Comparison of ENCODE assay signal across 8 cellular contexts in the genomic region with DNA sequence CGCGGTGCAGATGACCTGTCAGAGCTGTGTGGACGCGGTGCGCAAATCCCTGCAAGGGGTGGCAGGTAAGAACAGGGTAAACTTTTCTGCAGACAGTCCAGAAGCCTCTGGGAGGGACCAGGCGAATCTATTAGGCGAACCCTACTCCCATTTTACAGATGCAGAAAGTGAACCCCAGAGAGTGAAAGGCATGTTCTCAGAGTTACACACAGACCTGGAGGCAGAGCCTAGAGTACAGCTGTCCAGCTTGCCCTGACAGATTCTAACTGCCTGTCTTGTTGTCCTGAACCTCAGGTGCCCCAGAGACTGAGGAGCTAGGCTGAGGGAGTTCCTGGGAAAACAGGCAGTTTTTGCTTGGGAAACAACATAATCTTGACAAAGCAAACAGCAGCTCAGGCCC. TPM values are rescaled to one million over a fixed set of nuclear protein-coding genes. Genes with fewer than 3 reads are reported as not detected.
A peak's percentile ranks its signal among the peaks of the same experiment; 100 is the strongest.
DNase-seq lines count a peak whose midpoint lies in the region; ATAC-seq, FAIRE-seq and TF ChIP-seq lines count a peak whose summit lies in the region.

No MANE protein-coding gene starts in this region.

- H3K9me3 Mint-ChIP-seq in Caco-2 (ENCODE audit: unreplicated experiment), result no peaks in the 10 kb centered on the region

- peak overlapping the region; percentile 90 for H3K27ac Mint-ChIP-seq in Caco-2 (ENCODE audit: unreplicated experiment)

- H3K36me3 ChIP-seq in Caco-2 (ENCODE audit: control insufficient read depth, insufficient read depth, low read length) (no peaks in the 10 kb centered on the region; the same call in 1 of the 2 replicates), OCI-LY7 (ENCODE audit: insufficient read depth, low read length) (no peaks in the 10 kb centered on the region), esophagus (ENCODE audit: control insufficient read depth in 2 of 2, insufficient read depth in 2 of 2, low read length in 1 of 2) (no peaks in the 10 kb centered on the region), pancreas (no peaks in the 10 kb centered on the region)

- H3K36me3 Mint-ChIP-seq in Caco-2 (ENCODE audit: insufficient read depth, unreplicated experiment), result peaks cover 20% of the 10 kb centered on the region

- H3K4me1 ChIP-seq in Caco-2 (peaks cover 23% of the 10 kb centered on the region), OCI-LY7 (ENCODE audit: insufficient read depth, low read length, poor library complexity, severe bottlenecking) (peaks cover 29% of the 10 kb centered on the region), esophagus (ENCODE audit: control insufficient read depth in 2 of 2, insufficient read depth in 2 of 2, low read length in 1 of 2) (peaks cover 2 to 21% of the 10 kb centered on the region in 2 donors), pancreas (peaks cover 0 to 11% (median 4%) of the 10 kb centered on the region in 3 donors)

- CTCF ChIA-PET in Caco-2 (lab: Charles Lee), result interaction anchor here (0.5 to 0.9 kb wide), 4 partner anchors 37 to 127 kb away, joined by 3 to 7 read pairs (median 4); a partner anchor contains a TSS
- CTCF ChIA-PET in OCI-LY7 (lab: Charles Lee; ENCODE audit: unreplicated experiment), result interaction anchor here (0.9 kb wide), 1 partner anchor 24 kb away, joined by 6 read pairs; no protein-coding TSS in a partner anchor

- 59 to 61% methylated on average over 7 of the region's 7 CpGs for WGBS in esophagus, 2 donors
- 45 to 50% methylated on average over 7 of the region's 7 CpGs for WGBS in pancreas, 2 donors

- H3K9me2 ChIP-seq in OCI-LY7 (ENCODE audit: insufficient read depth, low read length), result no peaks in the 10 kb centered on the region

- H3K27ac ChIP-seq in OCI-LY7 (ENCODE audit: low read depth, low read length, poor library complexity, severe bottlenecking) (no peak overlapping the region), esophagus (ENCODE audit: low read depth in 2 of 2, low read length in 1 of 2) (peak overlapping the region in 1 of 2 donors; percentile 85), pancreas (no peak overlapping the region)

- peak in 2 of 4 donors; percentile 3 to 4 for ATAC-seq in pancreas
- no peak for ATAC-seq in HG02623 (IDR thresholded peaks at IDR 0.05; ENCODE audit: unreplicated experiment)

- no peaks in the 10 kb centered on the region for H3K27me3 Mint-ChIP-seq in Caco-2 (ENCODE audit: insufficient read depth, unreplicated experiment)

- intact Hi-C loops in Caco-2 (cut with micrococcal nuclease; ENCODE audit: unreplicated experiment) (loop anchor here (1.0 to 5.0 kb wide), 4 partner anchors 23 to 85 kb away; a partner anchor contains a TSS), OCI-LY7 (cut with micrococcal nuclease; ENCODE audit: unreplicated experiment) (loop anchor here (2.0 to 5.0 kb wide), 2 partner anchors 23 to 84 kb away; a partner anchor contains a TSS), pancreas (cut with DNase I) (no loop called here)

- no peaks in the 10 kb centered on the region; the same call in 1 of the 2 replicates for H3K9me3 ChIP-seq in Caco-2
- H3K9me3 ChIP-seq in OCI-LY7 (ENCODE audit: low read length), result no peaks in the 10 kb centered on the region
- H3K9me3 ChIP-seq in esophagus (ENCODE audit: control insufficient read depth in 2 of 2, insufficient read depth in 1 of 2, low read depth in 1 of 2, low read length in 1 of 2), result no peaks in the 10 kb centered on the region
- H3K9me3 ChIP-seq in pancreas, result no peaks in the 10 kb centered on the region

- peak overlapping the region; percentile 79 for H3K4me3 Mint-ChIP-seq in Caco-2 (ENCODE audit: unreplicated experiment)

- BruUV-seq in Caco-2 (replicated peaks; lab: Mats Ljungman, UMichigan), result no TSS peak
- BruUV-seq in OCI-LY7 (replicated peaks; lab: Mats Ljungman, UMichigan), result no TSS peak

- H3K79me2 ChIP-seq in OCI-LY7 (ENCODE audit: insufficient read depth, low read depth, low read length), result peaks cover 5% of the 10 kb centered on the region; the same call in 1 of the 2 replicates

- POLR2A ChIA-PET in Caco-2 (lab: Charles Lee) (interaction anchor here (0.8 kb wide), 1 partner anchor 114 kb away, joined by 3 read pairs; a partner anchor contains a TSS), OCI-LY7 (lab: Charles Lee) (interaction anchor here (0.7 to 1.1 kb wide), 4 partner anchors 13 to 83 kb away, joined by 3 to 4 read pairs (median 4); a partner anchor contains a TSS)

- peaks cover 6% of the 10 kb centered on the region for H3K4me1 Mint-ChIP-seq in Caco-2 (ENCODE audit: low read depth, unreplicated experiment)

- H3K4me2 ChIP-seq in OCI-LY7 (ENCODE audit: low read length), result peak overlapping the region; percentile 95

- TF ChIP-seq CTCF in Caco-2 (IDR thresholded peaks at IDR 0.05; ENCODE audit: insufficient read depth in 1 of 2, low read depth in 1 of 2, low read length in 1 of 2, severe bottlenecking in 1 of 2, unreplicated experiment in 1 of 2), result no peak
- no peak for TF ChIP-seq CTCF in OCI-LY7 (conservative IDR thresholded peaks at IDR 0.05; ENCODE audit: low read length)
- no peak for TF ChIP-seq CTCF in pancreas (IDR thresholded peaks at IDR 0.05)

- H3K4me3 ChIP-seq in Caco-2 (ENCODE audit: low read depth, low read length) (peak overlapping the region; percentile 68), OCI-LY7 (ENCODE audit: low read depth, low read length, poor library complexity, severe bottlenecking) (peak overlapping the region; percentile 73), esophagus (ENCODE audit: low read depth in 1 of 2, low read length in 2 of 2) (peak overlapping the region; percentile 56 to 63), pancreas (peak overlapping the region; percentile 35 to 65 (median 51))

- FAIRE-seq in pancreas (lab: Jason Lieb, UNC), result no peak

- DNase-seq in Caco-2 (no peak), OCI-LY7 (ENCODE audit: low spot score) (no peak), pancreas (no peak), NCI-H748 treated with DMSO at 0.1 percent for 48 hours (lab: John Stamatoyannopoulos, UW) (no peak), dermis blood vessel endothelial cell (no peak), NOMO-1 (lab: John Stamatoyannopoulos, UW; ENCODE audit: unreplicated experiment in 2 of 2) (no peak)

- H4K20me1 ChIP-seq in OCI-LY7 (ENCODE audit: insufficient read depth, low read length), result no peaks in the 10 kb centered on the region

- no peaks in the 10 kb centered on the region for H3K27me3 ChIP-seq in Caco-2 (replicated peaks; ENCODE audit: control insufficient read depth, insufficient read depth, low read length)
- H3K27me3 ChIP-seq in esophagus (ENCODE audit: control insufficient read depth in 1 of 2, insufficient read depth in 2 of 2, low read length in 2 of 2), result no peaks in the 10 kb centered on the region
- no peaks in the 10 kb centered on the region for H3K27me3 ChIP-seq in pancreas

- peak overlapping the region; percentile 68; the same call in 1 of the 2 replicates for H2AFZ ChIP-seq in OCI-LY7 (ENCODE audit: low read length)

RNA-seq across cellular contexts. Expression of a gene that starts 0.7 kb away (rescaled TPM):
- total RNA-seq in Caco-2 (2022) (52.9 and 54.0 TPM in 2 replicates), OCI-LY7 (2022) (34.4 and 36.7 TPM in 2 replicates), pancreas (10 to 100 TPM; 16.9 to 31.7 (median 17.5) TPM), dermis blood vessel endothelial cell (27.2 and 33.5 TPM in 2 replicates)
- total RNA-seq in OCI-LY7 (2014; rRNA removed; shearing (Covaris generic)), result 31.7 and 32.6 TPM in 2 replicates
- polyA plus RNA-seq in esophagus (10 to 100 TPM; 27.9 to 39.8 TPM), pancreas (100 to 1,000 TPM; 114 to 125 TPM)

RNA-seq across cellular contexts. Expression of a gene that starts 0.8 kb away (rescaled TPM):
- total RNA-seq in Caco-2 (2022) (1.0 TPM in 2 replicates), OCI-LY7 (2022) (0.17 and 0.36 TPM in 2 replicates), pancreas (under 1 TPM; 0.20 to 0.38 (median 0.32) TPM), dermis blood vessel endothelial cell (0.17 and 0.28 TPM in 2 replicates)
- total RNA-seq in OCI-LY7 (2014; rRNA removed; shearing (Covaris generic)), result 0.13 and 0.26 TPM in 2 replicates
- polyA plus RNA-seq in esophagus (under 1 TPM; 0.09 to 0.12 TPM), pancreas (under 1 TPM; 0.15 to 0.40 TPM)

RNA-seq across cellular contexts. Expression of a gene that starts 22.8 kb away (rescaled TPM):
- 160 and 173 TPM in 2 replicates for total RNA-seq in Caco-2 (2022)
- 65.8 and 94.6 TPM in 2 replicates for total RNA-seq in OCI-LY7 (2014; rRNA removed; shearing (Covaris generic))
- 227 and 243 TPM in 2 replicates for total RNA-seq in OCI-LY7 (2022)
- 10 to 100 TPM; 20.6 to 34.2 TPM for polyA plus RNA-seq in esophagus
- total RNA-seq in pancreas, result 10 to 100 TPM; 24.4 to 57.9 (median 31.7) TPM
- 10 to 100 TPM; 36.5 to 61.6 TPM for polyA plus RNA-seq in pancreas
- 29.3 and 44.7 TPM in 2 replicates for total RNA-seq in dermis blood vessel endothelial cell

RNA-seq across cellular contexts. Expression of a gene that starts 25.2 kb away (rescaled TPM):
- not detected in 2 replicates for total RNA-seq in Caco-2 (2022)
- not detected in 2 replicates for total RNA-seq in OCI-LY7 (2014; rRNA removed; shearing (Covaris generic))
- not detected in 2 replicates for total RNA-seq in OCI-LY7 (2022)
- polyA plus RNA-seq in esophagus, result 10 to 100 TPM in 1 of 2 donors, 1 to 10 TPM in 1; 4.2 to 10.2 TPM
- 10 to 100 TPM; 10.6 to 31.4 (median 19.9) TPM for total RNA-seq in pancreas
- polyA plus RNA-seq in pancreas, result 10 to 100 TPM; 14.8 to 43.2 TPM
- total RNA-seq in dermis blood vessel endothelial cell, result 27.8 and 63.5 TPM in 2 replicates

RNA-seq across cellular contexts. Expression of a gene that starts 44.9 kb away (rescaled TPM):
- total RNA-seq in Caco-2 (2022), result 257 and 273 TPM in 2 replicates
- 66.0 and 93.9 TPM in 2 replicates for total RNA-seq in OCI-LY7 (2014; rRNA removed; shearing (Covaris generic))
- total RNA-seq in OCI-LY7 (2022), result 139 and 140 TPM in 2 replicates
- polyA plus RNA-seq in esophagus, result 10 to 100 TPM; 54.6 to 80.8 TPM
- total RNA-seq in pancreas, result 10 to 100 TPM; 47.5 to 80.2 (median 65.1) TPM
- polyA plus RNA-seq in pancreas, result 10 to 100 TPM; 60.6 to 84.2 TPM
- 125 and 157 TPM in 2 replicates for total RNA-seq in dermis blood vessel endothelial cell

Comparison
In these comparisons a context has a peak if more than half of its experiments do, and no peak if none do; other contexts are left out.
1. intact Hi-C loops: an anchor here in Caco-2 (1.0 to 5.0 kb wide) and OCI-LY7 (2.0 to 5.0 kb wide); none called in pancreas.